In the genomic region with DNA sequence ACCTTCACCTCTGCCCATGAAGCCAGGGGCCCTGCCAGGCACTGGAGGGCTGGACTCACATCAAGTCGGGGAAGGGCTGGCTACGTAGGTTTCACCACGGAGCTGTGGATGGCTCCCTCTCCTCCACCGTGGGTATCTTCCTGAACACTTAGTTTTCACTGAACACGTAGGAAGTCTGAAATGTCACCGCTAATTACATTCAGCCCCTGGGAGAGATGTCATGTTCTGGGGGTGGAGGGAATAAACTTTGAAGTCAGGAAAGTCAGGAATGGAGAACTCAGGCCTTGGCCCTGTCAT, we compare ENCODE assay signal across 25 cellular contexts. TPM values are rescaled to one million over a fixed set of nuclear protein-coding genes. Genes with fewer than 3 reads are reported as not detected.
A peak's percentile ranks its signal among the peaks of the same experiment; 100 is the strongest.
DNase-seq lines count a peak whose midpoint lies in the region; ATAC-seq and TF ChIP-seq lines count a peak whose summit lies in the region.
"Had no signal": no experiment of that assay in that cellular context is flagged by ENCODE, and none has a peak within 500 bp of the region (broad histone marks: within the 10 kb centered on the region; RNA-seq: fewer than 3 reads in every experiment).

No MANE protein-coding gene starts in this region.

- no TSS peak for BruUV-seq in PC-3 (replicated peaks; lab: Mats Ljungman, UMichigan)
- no TSS peak for BruUV-seq in mammary epithelial cell (replicated peaks; lab: Mats Ljungman, UMichigan)

- no peaks in the 10 kb centered on the region for H3K9me2 ChIP-seq in PC-3 (replicated peaks; ENCODE audit: low read length)

- peaks cover 7% of the 10 kb centered on the region for H3K9me3 ChIP-seq in BLaER1
- no peaks in the 10 kb centered on the region for H3K9me3 ChIP-seq in PC-3 (ENCODE audit: low read length)
- no peaks in the 10 kb centered on the region for H3K9me3 ChIP-seq in mammary epithelial cell (replicated peaks; ENCODE audit: insufficient read depth, low read length)
- no peaks in the 10 kb centered on the region for H3K9me3 ChIP-seq in neutrophil
- H3K9me3 ChIP-seq: vagina had no signal

- H3K4me2 ChIP-seq in BLaER1 (peak overlapping the region; percentile 86), PC-3 (ENCODE audit: low read length) (peak overlapping the region; percentile 63), mammary epithelial cell (ENCODE audit: insufficient read depth, low read depth, low read length) (peak overlapping the region; percentile 16)

- no peak for DNase-seq in PC-3
- DNase-seq in mammary epithelial cell: no peak
- DNase-seq in cerebellar cortex (ENCODE audit: low spot score): no peak
- DNase-seq in kidney tubule cell (ENCODE audit: low spot score): no peak
- no peak for DNase-seq in NCI-H2081 (lab: John Stamatoyannopoulos, UW)
- DNase-seq: activated naive CD4-positive, alpha-beta T cell treated with anti-CD3 and anti-CD28 coated beads, Interleukin-2, amount 10 ng/mL, durations not matched to agents 7 days and 5 days; activated T-cell treated with anti-CD3 and anti-CD28 coated beads, Interleukin-2, amount 50 U/mL, for 48 hours; amygdala; NCI-H1105 treated with DMSO at 0.1 percent for 48 hours; NCI-H748 treated with DMSO at 0.1 percent for 48 hours; occipital lobe; stimulated activated CD4-positive, alpha-beta T cell treated with anti-CD3 and anti-CD28 coated beads, Interleukin-4, amount 100 ng/mL, for 4 hours; stimulated activated naive CD4-positive, alpha-beta T cell treated with Interleukin-2 at 50 U/mL for 16 hours had no signal

- CTCF ChIA-PET in PC-3 (lab: Charles Lee): no interaction called here
- CTCF ChIA-PET in mammary epithelial cell (lab: Charles Lee; ENCODE audit: low non-redundant PET): no interaction called here

- no peaks in the 10 kb centered on the region for H3K79me2 ChIP-seq in PC-3 (ENCODE audit: low read length)
- no peaks in the 10 kb centered on the region for H3K79me2 ChIP-seq in mammary epithelial cell (ENCODE audit: insufficient read depth, low read length)

- 59% methylated on average over 5 of the region's 6 CpGs for WGBS in mammary epithelial cell (ENCODE audit: low coverage, missing lambda C conversion rate)

- dilution Hi-C loops in mammary epithelial cell (cut with HindIII; ENCODE audit: low sequenced_read_pairs): no loop called here

- H3K4me3 ChIP-seq in BLaER1 (peak overlapping the region; percentile 40; the same call in 1 of the 2 replicates), PC-3 (ENCODE audit: low read length) (peak overlapping the region; percentile 8; the same call in 1 of the 2 replicates), mammary epithelial cell (replicated peaks in 1 of 3; ENCODE audit: insufficient read depth in 1 of 3, low read depth in 2 of 3, low read length in 3 of 3) (no peak overlapping the region), neutrophil (ENCODE audit: low read depth in 1 of 2, low read length in 1 of 2) (no peak overlapping the region)
- H3K4me3 ChIP-seq: cardiac muscle cell, right atrium auricular region, thoracic aorta, vagina had no signal

- POLR2A ChIA-PET in PC-3 (lab: Charles Lee; ENCODE audit: unreplicated experiment): no interaction called here

- 0 out of 2 replicates have a peak overlapping the region, but pooled peaks have one; percentile 28 for H3K9ac ChIP-seq in BLaER1
- H3K9ac ChIP-seq in PC-3 (ENCODE audit: low read length): peak overlapping the region; percentile 6
- no peak overlapping the region for H3K9ac ChIP-seq in mammary epithelial cell (ENCODE audit: insufficient read depth, low read length)

- no peak for ATAC-seq in PC-3
- no peak for ATAC-seq in GM21529 (IDR thresholded peaks at IDR 0.05; ENCODE audit: unreplicated experiment)

- TF ChIP-seq CTCF in PC-3 (conservative IDR thresholded peaks at IDR 0.05; ENCODE audit: low read depth, low read length) (no peak), mammary epithelial cell (conservative IDR thresholded peaks at IDR 0.05 in 1 of 2, IDR thresholded peaks at IDR 0.05 in 1 of 2; ENCODE audit: extremely low read depth in 1 of 2, insufficient read depth in 1 of 2, low read depth in 1 of 2, low read length in 2 of 2) (no peak), neutrophil (IDR thresholded peaks at IDR 0.05) (no peak)

- H3K27ac ChIP-seq in BLaER1: peak overlapping the region; percentile 73
- peak overlapping the region; percentile 65 for H3K27ac ChIP-seq in PC-3 (ENCODE audit: low read length)
- no peak overlapping the region for H3K27ac ChIP-seq in mammary epithelial cell (ENCODE audit: insufficient read depth, low read depth, low read length)
- H3K27ac ChIP-seq in neutrophil: peak overlapping the region; percentile 46
- H3K27ac ChIP-seq: cardiac muscle cell, right atrium auricular region, thoracic aorta, vagina had no signal

- H2AFZ ChIP-seq in PC-3 (ENCODE audit: low read length): peak overlapping the region; percentile 31
- peak overlapping the region; percentile 52 for H2AFZ ChIP-seq in mammary epithelial cell (ENCODE audit: low read depth, low read length)

- H3K4me1 ChIP-seq in BLaER1 (peaks cover 17% of the 10 kb centered on the region), PC-3 (ENCODE audit: insufficient read depth, low read length) (peaks cover 23% of the 10 kb centered on the region), mammary epithelial cell (ENCODE audit: insufficient read depth, low read length) (peaks cover 11% of the 10 kb centered on the region), neutrophil (ENCODE audit: control insufficient read depth in 1 of 2, insufficient read depth in 1 of 2, low read depth in 1 of 2, low read length in 1 of 2) (peaks cover 17 to 20% of the 10 kb centered on the region in 2 experiments)
- H3K4me1 ChIP-seq: right atrium auricular region, vagina had no signal

- H4K20me1 ChIP-seq in BLaER1: no peaks in the 10 kb centered on the region
- H4K20me1 ChIP-seq in PC-3 (ENCODE audit: low read length): no peaks in the 10 kb centered on the region
- H4K20me1 ChIP-seq in mammary epithelial cell (ENCODE audit: insufficient read depth, low read length): no peaks in the 10 kb centered on the region

- H3F3A ChIP-seq in PC-3 (ENCODE audit: low read length, unreplicated experiment): no peaks in the 10 kb centered on the region

- intact Hi-C loops in PC-3 (cut with micrococcal nuclease): no loop called here
- intact Hi-C loops in mammary epithelial cell (cut with micrococcal nuclease): no loop called here

- H3K36me3 ChIP-seq in BLaER1: no peaks in the 10 kb centered on the region
- no peaks in the 10 kb centered on the region for H3K36me3 ChIP-seq in PC-3 (ENCODE audit: low read depth, low read length)
- no peaks in the 10 kb centered on the region for H3K36me3 ChIP-seq in mammary epithelial cell (ENCODE audit: insufficient read depth, low read length)
- no peaks in the 10 kb centered on the region for H3K36me3 ChIP-seq in neutrophil
- H3K36me3 ChIP-seq: cardiac muscle cell, right atrium auricular region, thoracic aorta, vagina had no signal

- in situ Hi-C loops in mammary epithelial cell (cut with MboI; ENCODE audit: low sequenced_read_pairs in 2 of 2): no loop called here

- H3K27me3 ChIP-seq in BLaER1: no peaks in the 10 kb centered on the region
- no peaks in the 10 kb centered on the region for H3K27me3 ChIP-seq in PC-3 (ENCODE audit: low read length)
- H3K27me3 ChIP-seq in mammary epithelial cell (ENCODE audit: insufficient read depth, low read length): no peaks in the 10 kb centered on the region
- H3K27me3 ChIP-seq in neutrophil: no peaks in the 10 kb centered on the region
- H3K27me3 ChIP-seq: cardiac muscle cell, right atrium auricular region, vagina had no signal

RNA-seq across cellular contexts. Expression of a gene that starts 6.5 kb away (rescaled TPM):
- total RNA-seq in PC-3 (2014; rRNA removed): not detected in 2 replicates
- not detected for total RNA-seq in mammary epithelial cell
- polyA plus RNA-seq in mammary epithelial cell: not detected
- not detected for polyA minus RNA-seq in mammary epithelial cell
- total RNA-seq: activated CD8-positive, alpha-beta memory T cell treated with anti-CD3 and anti-CD28 coated beads for 36 hours; cardiac muscle cell; myocyte; right atrium auricular region; T-helper 1 cell treated with Interleukin-12 subunit alpha and Interleukin-12 subunit beta and Interleukin-4 antibody, amounts not matched to agents 30 ng/mL and 1 ng/mL, for 36 hours; thoracic aorta; vagina had no signal
- polyA plus RNA-seq: AG04450, cardiac muscle cell, IgD-negative memory B cell had no signal

RNA-seq across cellular contexts. Expression of a gene that starts 14.5 kb away (rescaled TPM):
- total RNA-seq in PC-3 (2014; rRNA removed) (not detected in 2 replicates), mammary epithelial cell (not detected)
- not detected for polyA plus RNA-seq in mammary epithelial cell
- polyA minus RNA-seq in mammary epithelial cell: not detected
- total RNA-seq: activated CD8-positive, alpha-beta memory T cell treated with anti-CD3 and anti-CD28 coated beads for 36 hours; cardiac muscle cell; myocyte; occipital lobe; right atrium auricular region; T-helper 1 cell treated with Interleukin-12 subunit alpha and Interleukin-12 subunit beta and Interleukin-4 antibody, amounts not matched to agents 30 ng/mL and 1 ng/mL, for 36 hours; vagina had no signal
- polyA plus RNA-seq: AG04450, cardiac muscle cell, IgD-negative memory B cell had no signal

RNA-seq across cellular contexts. Expression of a gene that starts 30.8 kb away (rescaled TPM):
- total RNA-seq in PC-3 (2014; rRNA removed) (not detected in 2 replicates), mammary epithelial cell (not detected)
- polyA plus RNA-seq in mammary epithelial cell: not detected
- not detected for polyA minus RNA-seq in mammary epithelial cell
- total RNA-seq: activated CD8-positive, alpha-beta memory T cell treated with anti-CD3 and anti-CD28 coated beads for 36 hours; cardiac muscle cell; myocyte; occipital lobe; right atrium auricular region; T-helper 1 cell treated with Interleukin-12 subunit alpha and Interleukin-12 subunit beta and Interleukin-4 antibody, amounts not matched to agents 30 ng/mL and 1 ng/mL, for 36 hours; thoracic aorta; vagina had no signal
- polyA plus RNA-seq: AG04450, cardiac muscle cell, IgD-negative memory B cell had no signal

RNA-seq across cellular contexts. Expression of a gene that starts 35.2 kb away (rescaled TPM):
- total RNA-seq in PC-3 (2014; rRNA removed) (not detected in 2 replicates), mammary epithelial cell (not detected)
- polyA plus RNA-seq in mammary epithelial cell: not detected
- polyA minus RNA-seq in mammary epithelial cell: not detected
- total RNA-seq: activated CD8-positive, alpha-beta memory T cell treated with anti-CD3 and anti-CD28 coated beads for 36 hours; cardiac muscle cell; myocyte; occipital lobe; right atrium auricular region; T-helper 1 cell treated with Interleukin-12 subunit alpha and Interleukin-12 subunit beta and Interleukin-4 antibody, amounts not matched to agents 30 ng/mL and 1 ng/mL, for 36 hours; thoracic aorta; vagina had no signal
- polyA plus RNA-seq: AG04450, IgD-negative memory B cell had no signal

Comparison
In these comparisons a context has a peak if more than half of its experiments do, and no peak if none do; other contexts are left out.
1. H3K4me2 ChIP-seq: peak in every context shown above with its lines; median percentile 86 in BLaER1; 63 in PC-3; 16 in mammary epithelial cell.
2. H3K4me3 ChIP-seq: peak in BLaER1 (single experiment) and PC-3 (single experiment); none in mammary epithelial cell (0 of 3) and neutrophil (0 of 2).